21 cellular contexts compared by ENCODE assay signal in genomic region chr7:130973637-130974036, GRCh38.
A peak's percentile ranks its signal among the peaks of the same experiment; 100 is the strongest.
DNase-seq lines count a peak whose midpoint lies in the region; ATAC-seq, FAIRE-seq and TF ChIP-seq lines count a peak whose summit lies in the region.
"Had no signal": no experiment of that assay in that cellular context is flagged by ENCODE, and none has a peak within 500 bp of the region (broad histone marks: within the 10 kb centered on the region; RNA-seq: fewer than 3 reads in every experiment).

No MANE protein-coding gene starts in this region.

- H2AK5ac ChIP-seq in trophoblast cell (ENCODE audit: low read length) = no peak overlapping the region

- H3K27ac Mint-ChIP-seq in activated CD8-positive, alpha-beta memory T cell treated with anti-CD3 and anti-CD28 coated beads, Interleukin-2, amount 10 ng/mL, durations not matched to agents 7 days and 5 days = peak overlapping the region; percentile 68
- H3K27ac Mint-ChIP-seq in CD4-positive, CD25-positive, alpha-beta regulatory T cell = peak overlapping the region; percentile 23 to 72 (median 40)
- peak overlapping the region; percentile 37 for H3K27ac Mint-ChIP-seq in activated B cell treated with CpG ODN at 0.5 μM for 24 hours
- H3K27ac Mint-ChIP-seq in central memory CD8-positive, alpha-beta T cell (ENCODE audit: low read depth) = peak overlapping the region; percentile 50
- H3K27ac Mint-ChIP-seq: progenitor cell of endocrine pancreas had no signal

- no peak overlapping the region for H2BK5ac ChIP-seq in trophoblast cell (ENCODE audit: low read depth, low read length, poor library complexity)

- intact Hi-C loops in activated B cell treated with CpG ODN at 0.5 μM for 24 hours (cut with micrococcal nuclease) = no loop called here

- H2BK12ac ChIP-seq in trophoblast cell (ENCODE audit: low read length) = no peak overlapping the region

- H3K79me1 ChIP-seq in trophoblast cell (ENCODE audit: low read length) = no peaks in the 10 kb centered on the region

- no peak overlapping the region for H2BK120ac ChIP-seq in trophoblast cell (ENCODE audit: insufficient read depth, low read length, poor library complexity)

- no peak for TF ChIP-seq CTCF in activated B cell treated with CpG ODN at 0.5 μM for 24 hours (IDR thresholded peaks at IDR 0.05)

- peaks cover 52% of the 10 kb centered on the region for H3K36me3 Mint-ChIP-seq in activated CD8-positive, alpha-beta memory T cell treated with anti-CD3 and anti-CD28 coated beads, Interleukin-2, amount 10 ng/mL, durations not matched to agents 7 days and 5 days
- peaks cover 42% of the 10 kb centered on the region for H3K36me3 Mint-ChIP-seq in CD4-positive, CD25-positive, alpha-beta regulatory T cell
- H3K36me3 Mint-ChIP-seq in activated B cell treated with CpG ODN at 0.5 μM for 24 hours (ENCODE audit: low read depth) = peaks cover 54% of the 10 kb centered on the region
- H3K36me3 Mint-ChIP-seq in central memory CD8-positive, alpha-beta T cell (ENCODE audit: insufficient read depth) = peaks cover 31% of the 10 kb centered on the region

- no peak overlapping the region for H3K4me3 Mint-ChIP-seq in activated CD8-positive, alpha-beta memory T cell treated with anti-CD3 and anti-CD28 coated beads, Interleukin-2, amount 10 ng/mL, durations not matched to agents 7 days and 5 days
- peak overlapping the region in 1 of 4 donors; percentile 9 for H3K4me3 Mint-ChIP-seq in CD4-positive, CD25-positive, alpha-beta regulatory T cell
- H3K4me3 Mint-ChIP-seq in activated B cell treated with CpG ODN at 0.5 μM for 24 hours = no peak overlapping the region
- H3K4me3 Mint-ChIP-seq in central memory CD8-positive, alpha-beta T cell = no peak overlapping the region

- H3K4ac ChIP-seq in trophoblast cell (ENCODE audit: low read depth, low read length) = no peak overlapping the region

- H4K91ac ChIP-seq in trophoblast cell (ENCODE audit: low read depth, low read length) = no peak overlapping the region

- ATAC-seq in activated CD8-positive, alpha-beta memory T cell treated with anti-CD3 and anti-CD28 coated beads, Interleukin-2, amount 10 ng/mL, durations not matched to agents 7 days and 5 days = no peak
- no peak for ATAC-seq in CD4-positive, CD25-positive, alpha-beta regulatory T cell (ENCODE audit: low read depth in 2 of 2)
- no peak for ATAC-seq in activated B cell treated with CpG ODN at 0.5 μM for 24 hours (ENCODE audit: low read depth)
- no peak for ATAC-seq in central memory CD8-positive, alpha-beta T cell (replicated peaks; ENCODE audit: extremely low read depth, poor library complexity, severe bottlenecking)
- ATAC-seq: body of pancreas, GM12878, Right ventricle myocardium inferior, sciatic nerve had no signal

- no peak for DNase-seq in activated CD8-positive, alpha-beta memory T cell treated with anti-CD3 and anti-CD28 coated beads, Interleukin-2, amount 10 ng/mL, durations not matched to agents 7 days and 5 days
- DNase-seq in activated CD8-positive, alpha-beta memory T cell treated with anti-CD3 and anti-CD28 coated beads, Interleukin-2, amount 50 U/mL, for 4 hours = no peak
- DNase-seq in CD4-positive, CD25-positive, alpha-beta regulatory T cell = no peak
- DNase-seq in activated B cell treated with CpG ODN at 0.5 μM for 24 hours (no peak), SIG-M5 treated with dmso at 0.1 percent for 504 hours (lab: John Stamatoyannopoulos, UW; ENCODE audit: unreplicated experiment) (no peak), trophoblast cell (no peak), RCC 7860 (ENCODE audit: low spot score) (no peak)
- no peak for DNase-seq in central memory CD8-positive, alpha-beta T cell (ENCODE audit: low spot score in 2 of 2)
- DNase-seq: ACHN, body of pancreas, GM23248, NCI-H1105 treated with DMSO at 0.1 percent for 48 hours, NCI-H2081, OCI-M1, T1000 had no signal

- POLR2A ChIA-PET in activated B cell treated with CpG ODN at 0.5 μM for 24 hours (lab: Charles Lee) = no interaction called here

- H3K4me1 ChIP-seq in CD4-positive, CD25-positive, alpha-beta regulatory T cell (ENCODE audit: control insufficient read depth, insufficient read depth, low read length, poor library complexity, severe bottlenecking) = peaks cover 50% of the 10 kb centered on the region
- no peaks in the 10 kb centered on the region for H3K4me1 ChIP-seq in trophoblast cell (ENCODE audit: control insufficient read depth in 1 of 2, insufficient read depth in 2 of 2, low read length in 2 of 2)

- no peak overlapping the region for H3K14ac ChIP-seq in trophoblast cell (ENCODE audit: low read length)

- H3K4me1 Mint-ChIP-seq in activated CD8-positive, alpha-beta memory T cell treated with anti-CD3 and anti-CD28 coated beads, Interleukin-2, amount 10 ng/mL, durations not matched to agents 7 days and 5 days = peaks cover 60% of the 10 kb centered on the region
- peaks cover 41 to 86% (median 55%) of the 10 kb centered on the region in 4 donors for H3K4me1 Mint-ChIP-seq in CD4-positive, CD25-positive, alpha-beta regulatory T cell
- peaks cover 45% of the 10 kb centered on the region for H3K4me1 Mint-ChIP-seq in activated B cell treated with CpG ODN at 0.5 μM for 24 hours
- H3K4me1 Mint-ChIP-seq in central memory CD8-positive, alpha-beta T cell = peaks cover 62% of the 10 kb centered on the region

- CTCF ChIA-PET in activated CD8-positive, alpha-beta memory T cell treated with anti-CD3 and anti-CD28 coated beads, Interleukin-2, amount 10 ng/mL, durations not matched to agents 7 days and 5 days (lab: Charles Lee) = interaction anchor here (0.9 to 1.6 kb wide), 3 partner anchors 9 to 76 kb away, joined by 3 to 4 read pairs (median 3); no protein-coding TSS in a partner anchor
- CTCF ChIA-PET in activated B cell treated with CpG ODN at 0.5 μM for 24 hours (lab: Charles Lee) = interaction anchor here (1.1 to 1.2 kb wide), 2 partner anchors 9 to 67 kb away, joined by 3 read pairs; no protein-coding TSS in a partner anchor

- no peaks in the 10 kb centered on the region for H3K27me3 Mint-ChIP-seq in activated CD8-positive, alpha-beta memory T cell treated with anti-CD3 and anti-CD28 coated beads, Interleukin-2, amount 10 ng/mL, durations not matched to agents 7 days and 5 days
- no peaks in the 10 kb centered on the region for H3K27me3 Mint-ChIP-seq in CD4-positive, CD25-positive, alpha-beta regulatory T cell
- no peaks in the 10 kb centered on the region for H3K27me3 Mint-ChIP-seq in activated B cell treated with CpG ODN at 0.5 μM for 24 hours
- no peaks in the 10 kb centered on the region for H3K27me3 Mint-ChIP-seq in central memory CD8-positive, alpha-beta T cell
- H3K27me3 Mint-ChIP-seq: progenitor cell of endocrine pancreas had no signal

- no peak overlapping the region for H3K4me3 ChIP-seq in CD4-positive, CD25-positive, alpha-beta regulatory T cell (ENCODE audit: low read depth, low read length)
- no peak overlapping the region for H3K4me3 ChIP-seq in trophoblast cell (ENCODE audit: low read depth, low read length)
- H3K4me3 ChIP-seq: BLaER1 treated with 17β-estradiol and CSF1 and Interleukin-3, amounts not matched to agents 10 nM and 100 nM; body of pancreas; GM12878; GM23248; lung had no signal

- no peak overlapping the region for H2AFZ ChIP-seq in trophoblast cell (ENCODE audit: insufficient read depth, low read length, poor library complexity)
- H2AFZ ChIP-seq: GM23248 had no signal

- H3K4me2 ChIP-seq in trophoblast cell (ENCODE audit: low read length) = no peak overlapping the region

- H3K23ac ChIP-seq in trophoblast cell (ENCODE audit: low read length) = no peak overlapping the region

- H3K27me3 ChIP-seq in CD4-positive, CD25-positive, alpha-beta regulatory T cell (ENCODE audit: control insufficient read depth, insufficient read depth, low read length) = no peaks in the 10 kb centered on the region
- H3K27me3 ChIP-seq in trophoblast cell (ENCODE audit: insufficient read depth, low read length) = no peaks in the 10 kb centered on the region
- H3K27me3 ChIP-seq: BLaER1 treated with 17β-estradiol and CSF1 and Interleukin-3, amounts not matched to agents 10 nM and 100 nM; body of pancreas had no signal

- no peaks in the 10 kb centered on the region for H3K79me2 ChIP-seq in trophoblast cell (ENCODE audit: control insufficient read depth, insufficient read depth, low read length, poor library complexity)

- FAIRE-seq in RCC 7860 (lab: Jason Lieb, UNC) = no peak
- FAIRE-seq: GM12878 had no signal

- H3K9me3 Mint-ChIP-seq in activated CD8-positive, alpha-beta memory T cell treated with anti-CD3 and anti-CD28 coated beads, Interleukin-2, amount 10 ng/mL, durations not matched to agents 7 days and 5 days (ENCODE audit: low read depth) = peaks cover 14% of the 10 kb centered on the region
- H3K9me3 Mint-ChIP-seq in CD4-positive, CD25-positive, alpha-beta regulatory T cell = peaks cover 0 to 13% (median 1%) of the 10 kb centered on the region in 7 donors
- H3K9me3 Mint-ChIP-seq in activated B cell treated with CpG ODN at 0.5 μM for 24 hours = peaks cover 3% of the 10 kb centered on the region
- no peaks in the 10 kb centered on the region for H3K9me3 Mint-ChIP-seq in central memory CD8-positive, alpha-beta T cell

- H4K12ac ChIP-seq in trophoblast cell (ENCODE audit: low read depth, low read length) = no peak overlapping the region

- H4K8ac ChIP-seq in trophoblast cell (ENCODE audit: low read depth, low read length) = no peak overlapping the region

- no peak overlapping the region for H3K9ac ChIP-seq in trophoblast cell (ENCODE audit: low read length)
- H3K9ac ChIP-seq: BLaER1 treated with 17β-estradiol and CSF1 and Interleukin-3, amounts not matched to agents 10 nM and 100 nM; GM23248 had no signal

- no peak overlapping the region for H3K27ac ChIP-seq in CD4-positive, CD25-positive, alpha-beta regulatory T cell (ENCODE audit: insufficient read depth, low read length, poor library complexity, severe bottlenecking)
- no peak overlapping the region for H3K27ac ChIP-seq in trophoblast cell (ENCODE audit: low read depth, low read length)
- H3K27ac ChIP-seq: BLaER1 treated with 17β-estradiol and CSF1 and Interleukin-3, amounts not matched to agents 10 nM and 100 nM; body of pancreas; GM23248 had no signal

- peaks cover 0 to 3% of the 10 kb centered on the region in 2 experiments for H3K9me3 ChIP-seq in CD4-positive, CD25-positive, alpha-beta regulatory T cell (ENCODE audit: control insufficient read depth in 2 of 2, low read length in 2 of 2)
- H3K9me3 ChIP-seq in trophoblast cell (ENCODE audit: insufficient read depth, low read depth, low read length) = peaks cover 3% of the 10 kb centered on the region
- H3K9me3 ChIP-seq: body of pancreas had no signal

- peaks cover 38% of the 10 kb centered on the region for H3K36me3 ChIP-seq in CD4-positive, CD25-positive, alpha-beta regulatory T cell (ENCODE audit: control insufficient read depth, insufficient read depth, low read length)
- no peaks in the 10 kb centered on the region for H3K36me3 ChIP-seq in trophoblast cell (ENCODE audit: control insufficient read depth in 1 of 2, insufficient read depth in 2 of 2, low read length in 2 of 2)

- no peak overlapping the region for H3K18ac ChIP-seq in trophoblast cell (ENCODE audit: low read length)
